In genomic region chr17:61862975-61863800, GRCh38 we compare ENCODE assay signal across 1 cellular context.
TF ChIP-seq lines count a peak whose summit lies in the region.

Gene BRIP1, minus strand, starts transcription at chr17:61863528. Its CDS starts 1,989 bp downstream, at chr17:61861539.

TF ChIP-seq in K562, 482 proteins besides CTCF, POLR2A, EP300 and RAD21 (continued from another document and continues in another):
- TF ChIP-seq GTF3C2 (IDR thresholded peaks at IDR 0.05; ENCODE audit: borderline replicate concordance, extremely low read depth, insufficient read length) (no peak), ELF1 (tag; IDR thresholded peaks at IDR 0.05) (no peak), TRIM24 (IDR thresholded peaks at IDR 0.05) (0 out of 4 replicates have a peak, but pooled peaks of 1 of the 2 experiments have one; percentile 1), MAZ (CRISPR knock-in tag; conservative IDR thresholded peaks at IDR 0.05 in 1 of 2, IDR thresholded peaks at IDR 0.05 in 1 of 2) (peak; percentile 45 to 58; a peak in 2 of 4 replicates), ZNF146 (CRISPR knock-in tag; IDR thresholded peaks at IDR 0.05; ENCODE audit: unreplicated experiment) (no peak), CREM (IDR thresholded peaks at IDR 0.05; ENCODE audit: low read depth) (peak; percentile 56; the same call in 1 of the 2 replicates), HNRNPUL1 (IDR thresholded peaks at IDR 0.05; ENCODE audit: low read length) (no peak), HNRNPK (IDR thresholded peaks at IDR 0.05; ENCODE audit: low read depth, low read length, poor library complexity, severe bottlenecking) (no peak), MAFK (IDR thresholded peaks at IDR 0.05; ENCODE audit: low read length) (no peak), FOS (IDR thresholded peaks at IDR 0.05; ENCODE audit: extremely low read depth, insufficient read length) (peak; percentile 88), E2F1 (CRISPR knock-in tag; IDR thresholded peaks at IDR 0.05) (peak; percentile 72; the same call in 1 of the 2 replicates), ZNF408 (CRISPR knock-in tag; IDR thresholded peaks at IDR 0.05; ENCODE audit: low read depth) (no peak), CHD1 (IDR thresholded peaks at IDR 0.05; ENCODE audit: low read length) (peak; percentile 65), RB1 (IDR thresholded peaks at IDR 0.05; ENCODE audit: low read depth) (peak; percentile 61; the same call in 1 of the 2 replicates), E2F6 (IDR thresholded peaks at IDR 0.05; ENCODE audit: borderline replicate concordance in 1 of 2, extremely low read depth in 1 of 2, insufficient read depth in 1 of 2, insufficient read length in 1 of 2, low read depth in 1 of 2, low read length in 1 of 2, poor library complexity in 1 of 2, severe bottlenecking in 1 of 2) (peak; percentile 74 to 80), KDM5B (IDR thresholded peaks at IDR 0.05; ENCODE audit: insufficient replicate concordance, low read depth, low read length) (peak; percentile 83), TBP (optimal IDR thresholded peaks at IDR 0.05; ENCODE audit: low read depth, low read length) (peak; percentile 92), NEUROD1 (IDR thresholded peaks at IDR 0.05; ENCODE audit: borderline replicate concordance, low read depth, low read length, partially characterized antibody) (peak; percentile 91), GABPA (tag; conservative IDR thresholded peaks at IDR 0.05; ENCODE audit: low read depth) (no peak; the same call in 1 of the 2 replicates), ZNF316 (IDR thresholded peaks at IDR 0.05) (0 out of 2 replicates have a peak, but pooled peaks have one; percentile 30), ERF (CRISPR knock-in tag; IDR thresholded peaks at IDR 0.05) (peak; percentile 67; the same call in 1 of the 2 replicates), PRDM10 (IDR thresholded peaks at IDR 0.05; ENCODE audit: partially characterized antibody) (peak; percentile 50), EZH2 (IDR thresholded peaks at IDR 0.05; ENCODE audit: borderline replicate concordance, low read depth, low read length) (no peak), PRMT5 (CRISPR knock-in tag; IDR thresholded peaks at IDR 0.05) (no peak), MBD2 (IDR thresholded peaks at IDR 0.05; ENCODE audit: borderline replicate concordance, low read depth) (peak; percentile 91), ZNF644 (tag; IDR thresholded peaks at IDR 0.05; ENCODE audit: low read depth) (no peak), HIVEP1 (CRISPR knock-in tag; IDR thresholded peaks at IDR 0.05) (no peak), POLR2AphosphoS5 (IDR thresholded peaks at IDR 0.05; ENCODE audit: control insufficient read depth, insufficient read depth, low read depth, low read length) (peak; percentile 91; the same call in 1 of the 2 replicates), SRF (CRISPR knock-in tag; IDR thresholded peaks at IDR 0.05) (no peak), PCBP1 (IDR thresholded peaks at IDR 0.05; ENCODE audit: low read depth, low read length, poor library complexity, severe bottlenecking) (no peak), MYBL2 (IDR thresholded peaks at IDR 0.05; ENCODE audit: low read depth) (peak; percentile 58), MYBL2 (CRISPR knock-in tag; IDR thresholded peaks at IDR 0.05; ENCODE audit: borderline replicate concordance) (no peak), SUPT5H (IDR thresholded peaks at IDR 0.05) (peak; percentile 92), ZFP1 (CRISPR knock-in tag; IDR thresholded peaks at IDR 0.05) (no peak), MEIS2 (IDR thresholded peaks at IDR 0.05; ENCODE audit: partially characterized antibody) (peak; percentile 4), PHF20 (IDR thresholded peaks at IDR 0.05; ENCODE audit: partially characterized antibody) (peak; percentile 73), SRSF3 (IDR thresholded peaks at IDR 0.05; ENCODE audit: insufficient read depth, low read length) (no peak), PHTF2 (CRISPR knock-in tag; IDR thresholded peaks at IDR 0.05) (no peak), ZNF197 (CRISPR knock-in tag; IDR thresholded peaks at IDR 0.05; ENCODE audit: low read depth) (no peak), ZNF444 (CRISPR knock-in tag; IDR thresholded peaks at IDR 0.05) (no peak), NCOA1 (IDR thresholded peaks at IDR 0.05; ENCODE audit: low read depth) (no peak), LEF1 (IDR thresholded peaks at IDR 0.05) (0 out of 2 replicates have a peak, but pooled peaks have one; percentile 26), KLF1 (tag; IDR thresholded peaks at IDR 0.05) (0 out of 2 replicates have a peak, but pooled peaks have one; percentile 34), PHF21A (IDR thresholded peaks at IDR 0.05; ENCODE audit: borderline replicate concordance, low read depth) (no peak), HDAC2 (IDR thresholded peaks at IDR 0.05) (no peak), UBTF (IDR thresholded peaks at IDR 0.05; ENCODE audit: borderline replicate concordance in 1 of 2, low read depth in 2 of 2, low read length in 2 of 2) (peak; percentile 49 to 81; a peak in 1 of 4 replicates), GTF2A2 (tag; IDR thresholded peaks at IDR 0.05) (no peak), BHLHE40 (IDR thresholded peaks at IDR 0.05; ENCODE audit: low read length) (no peak; the same call in 1 of the 2 replicates), POU5F1 (IDR thresholded peaks at IDR 0.05; ENCODE audit: borderline replicate concordance, low read depth, low read length, partially characterized antibody) (no peak), MED1 (CRISPR knock-in tag; IDR thresholded peaks at IDR 0.05; ENCODE audit: borderline replicate concordance) (no peak), ZNF780A (CRISPR knock-in tag; IDR thresholded peaks at IDR 0.05) (no peak), TEAD1 (CRISPR knock-in tag; IDR thresholded peaks at IDR 0.05) (no peak; a peak in 1 of 4 replicates), PHB2 (IDR thresholded peaks at IDR 0.05; ENCODE audit: low read depth) (no peak), HDAC1 (IDR thresholded peaks at IDR 0.05) (0 out of 4 replicates have a peak, but pooled peaks of 1 of the 2 experiments have one; percentile 50), ATF2 (CRISPR knock-in tag; IDR thresholded peaks at IDR 0.05) (no peak), ZNF717 (CRISPR knock-in tag; IDR thresholded peaks at IDR 0.05) (no peak), HNRNPH1 (optimal IDR thresholded peaks at IDR 0.05; ENCODE audit: low read depth, low read length) (no peak), TFAM (CRISPR knock-in tag; conservative IDR thresholded peaks at IDR 0.05) (no peak), ZNF12 (CRISPR knock-in tag; IDR thresholded peaks at IDR 0.05) (no peak), E2F3 (CRISPR knock-in tag; IDR thresholded peaks at IDR 0.05) (peak; percentile 84), CCNT2 (IDR thresholded peaks at IDR 0.05; ENCODE audit: borderline replicate concordance, extremely low read depth, insufficient read length, low read depth, low read length) (peak; percentile 5)
- TF ChIP-seq, protein P1, sequence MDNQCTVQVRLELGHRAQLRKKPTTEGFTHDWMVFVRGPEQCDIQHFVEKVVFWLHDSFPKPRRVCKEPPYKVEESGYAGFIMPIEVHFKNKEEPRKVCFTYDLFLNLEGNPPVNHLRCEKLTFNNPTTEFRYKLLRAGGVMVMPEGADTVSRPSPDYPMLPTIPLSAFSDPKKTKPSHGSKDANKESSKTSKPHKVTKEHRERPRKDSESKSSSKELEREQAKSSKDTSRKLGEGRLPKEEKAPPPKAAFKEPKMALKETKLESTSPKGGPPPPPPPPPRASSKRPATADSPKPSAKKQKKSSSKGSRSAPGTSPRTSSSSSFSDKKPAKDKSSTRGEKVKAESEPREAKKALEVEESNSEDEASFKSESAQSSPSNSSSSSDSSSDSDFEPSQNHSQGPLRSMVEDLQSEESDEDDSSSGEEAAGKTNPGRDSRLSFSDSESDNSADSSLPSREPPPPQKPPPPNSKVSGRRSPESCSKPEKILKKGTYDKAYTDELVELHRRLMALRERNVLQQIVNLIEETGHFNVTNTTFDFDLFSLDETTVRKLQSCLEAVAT (IDR thresholded peaks at IDR 0.05): peak in 1 of 2 experiments; percentile 84; a peak in 3 of 4 replicates
